ENCODE assay signal across 1 cellular context in the genomic region with DNA sequence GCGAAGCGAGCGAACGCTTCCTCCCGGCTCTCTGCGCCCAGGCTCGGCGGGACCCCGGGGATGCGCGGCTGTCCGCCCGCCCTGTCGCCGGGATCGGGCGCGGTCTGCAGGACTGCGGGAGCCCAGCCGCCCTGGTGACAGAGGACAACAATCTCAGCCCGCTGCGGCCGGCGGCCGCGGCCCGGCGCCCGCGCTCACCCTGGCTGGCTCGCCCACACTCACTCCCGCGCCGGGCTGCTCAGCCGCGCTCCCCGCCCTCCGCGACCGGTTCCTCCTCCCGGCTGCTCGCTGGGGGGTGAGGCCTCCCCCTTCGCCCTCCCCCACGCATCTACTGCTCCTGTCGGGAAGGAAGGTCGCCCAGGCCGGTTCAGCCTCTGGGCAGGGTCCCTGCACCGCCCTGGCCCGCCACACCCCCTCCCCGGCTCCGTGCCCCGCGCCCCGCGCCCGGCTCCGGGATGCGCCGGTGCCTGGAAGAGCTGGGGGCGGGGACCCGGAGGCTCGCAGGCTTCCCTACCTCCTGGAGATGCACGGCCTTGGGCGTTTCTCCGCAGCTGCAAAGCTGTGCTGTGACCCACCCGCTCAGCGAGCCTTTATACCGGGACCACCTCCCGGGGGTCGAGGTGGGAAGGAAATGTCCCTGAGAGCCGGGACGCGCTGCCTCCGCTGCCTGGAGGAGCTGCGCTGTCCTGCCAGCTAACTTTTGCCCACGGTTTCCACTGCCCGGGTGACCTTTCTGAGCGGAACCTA.
A peak's percentile ranks its signal among the peaks of the same experiment; 100 is the strongest.
TF ChIP-seq lines count a peak whose summit lies in the region.

A gene with protein sequence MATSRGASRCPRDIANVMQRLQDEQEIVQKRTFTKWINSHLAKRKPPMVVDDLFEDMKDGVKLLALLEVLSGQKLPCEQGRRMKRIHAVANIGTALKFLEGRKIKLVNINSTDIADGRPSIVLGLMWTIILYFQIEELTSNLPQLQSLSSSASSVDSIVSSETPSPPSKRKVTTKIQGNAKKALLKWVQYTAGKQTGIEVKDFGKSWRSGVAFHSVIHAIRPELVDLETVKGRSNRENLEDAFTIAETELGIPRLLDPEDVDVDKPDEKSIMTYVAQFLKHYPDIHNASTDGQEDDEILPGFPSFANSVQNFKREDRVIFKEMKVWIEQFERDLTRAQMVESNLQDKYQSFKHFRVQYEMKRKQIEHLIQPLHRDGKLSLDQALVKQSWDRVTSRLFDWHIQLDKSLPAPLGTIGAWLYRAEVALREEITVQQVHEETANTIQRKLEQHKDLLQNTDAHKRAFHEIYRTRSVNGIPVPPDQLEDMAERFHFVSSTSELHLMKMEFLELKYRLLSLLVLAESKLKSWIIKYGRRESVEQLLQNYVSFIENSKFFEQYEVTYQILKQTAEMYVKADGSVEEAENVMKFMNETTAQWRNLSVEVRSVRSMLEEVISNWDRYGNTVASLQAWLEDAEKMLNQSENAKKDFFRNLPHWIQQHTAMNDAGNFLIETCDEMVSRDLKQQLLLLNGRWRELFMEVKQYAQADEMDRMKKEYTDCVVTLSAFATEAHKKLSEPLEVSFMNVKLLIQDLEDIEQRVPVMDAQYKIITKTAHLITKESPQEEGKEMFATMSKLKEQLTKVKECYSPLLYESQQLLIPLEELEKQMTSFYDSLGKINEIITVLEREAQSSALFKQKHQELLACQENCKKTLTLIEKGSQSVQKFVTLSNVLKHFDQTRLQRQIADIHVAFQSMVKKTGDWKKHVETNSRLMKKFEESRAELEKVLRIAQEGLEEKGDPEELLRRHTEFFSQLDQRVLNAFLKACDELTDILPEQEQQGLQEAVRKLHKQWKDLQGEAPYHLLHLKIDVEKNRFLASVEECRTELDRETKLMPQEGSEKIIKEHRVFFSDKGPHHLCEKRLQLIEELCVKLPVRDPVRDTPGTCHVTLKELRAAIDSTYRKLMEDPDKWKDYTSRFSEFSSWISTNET (N-terminal part only) (minus strand): TSS at position 688 of the 747 bp plus-strand sequence. CDS start 9,031 bp downstream, outside the sequence.

TF ChIP-seq in H1, 55 proteins besides CTCF, POLR2A, EP300 and RAD21:
- TF ChIP-seq EZH2 (IDR thresholded peaks at IDR 0.05; ENCODE audit: low read depth, low read length, severe bottlenecking) (peak; percentile 66), SIN3A (conservative IDR thresholded peaks at IDR 0.05 in 1 of 2, IDR thresholded peaks at IDR 0.05 in 1 of 2; ENCODE audit: low read depth in 1 of 2, low read length in 2 of 2) (0 out of 4 replicates have a peak, but pooled peaks of 1 of the 2 experiments have one; percentile 25), KDM4A (IDR thresholded peaks at IDR 0.05; ENCODE audit: low read depth, low read length, severe bottlenecking) (peak; percentile 75), SUZ12 (IDR thresholded peaks at IDR 0.05; ENCODE audit: low read length) (peak; percentile 63), HDAC2 (IDR thresholded peaks at IDR 0.05; ENCODE audit: borderline replicate concordance in 1 of 2, low read depth in 2 of 2, low read length in 2 of 2) (no peak), SP2 (IDR thresholded peaks at IDR 0.05; ENCODE audit: low read length) (no peak), TAF1 (IDR thresholded peaks at IDR 0.05; ENCODE audit: low read depth, low read length) (no peak), JUND (IDR thresholded peaks at IDR 0.05; ENCODE audit: low read length) (no peak), TBP (IDR thresholded peaks at IDR 0.05; ENCODE audit: low read depth, low read length) (peak; percentile 27; the same call in 1 of the 2 replicates), POU5F1 (IDR thresholded peaks at IDR 0.05; ENCODE audit: low read depth, low read length) (no peak), RNF2 (IDR thresholded peaks at IDR 0.05; ENCODE audit: borderline replicate concordance, low read depth, low read length, missing control alignments, poor library complexity, severe bottlenecking) (peak; percentile 42), ASH2L (IDR thresholded peaks at IDR 0.05; ENCODE audit: low read length) (peak; percentile 75), TEAD4 (IDR thresholded peaks at IDR 0.05; ENCODE audit: low read depth, low read length) (no peak)
TF ChIP-seq in H1: peak in this region for 7.
